Comparison of ENCODE assay signal across 15 cellular contexts in genomic region chr2:219198974-219199373, GRCh38.
"Had no signal": no experiment of that assay in that cellular context is flagged by ENCODE, and none has a peak within 500 bp of the region (broad histone marks: within the 10 kb centered on the region; RNA-seq: fewer than 3 reads in every experiment).

No MANE protein-coding gene starts in this region.

- ATAC-seq: activated CD4-positive, CD25-positive, alpha-beta regulatory T cell treated with anti-CD3 and anti-CD28 coated beads, Interleukin-2, amount 50 U/mL, for 24 hours; activated T-cell treated with anti-CD3 and anti-CD28 coated beads, Interleukin-2, amount 50 U/mL, for 72 hours; stimulated activated memory B cell treated with anti-CD40 and anti-IgM and Interleukin-4, amounts not matched to agents 10 μg/mL and 1 μg/mL and 100 μg/mL, for 72 hours had no signal

- DNase-seq: activated CD4-positive, alpha-beta T cell treated with anti-CD3 and anti-CD28 coated beads, Interleukin-2, amount 50 U/mL, for 48 hours; activated gamma-delta T cell treated with Interleukin-2 at 50 U/mL for 16 hours; activated T-cell treated with anti-CD3 and anti-CD28 coated beads, Interleukin-2, amount 50 U/mL, for 72 hours; aorta; effector memory CD4-positive, alpha-beta T cell; foreskin fibroblast; left ventricle myocardium inferior; naive B cell; retina; stimulated activated CD4-positive, alpha-beta T cell treated with anti-CD3 and anti-CD28 coated beads, Interleukin-12 subunit alpha, Interleukin-12 subunit beta, amount 100 ng/mL, for 4 hours; stimulated activated CD4-positive, alpha-beta T cell treated with anti-CD3 and anti-CD28 coated beads, Interleukin-2, amount 100 ng/mL, for 24 hours; T-helper 9 cell had no signal

- H3K4me1 ChIP-seq: left ventricle myocardium inferior had no signal

- H3K36me3 ChIP-seq: left ventricle myocardium inferior had no signal

- H3K9me3 ChIP-seq: left ventricle myocardium inferior had no signal

- H3K4me3 Mint-ChIP-seq: naive B cell; stimulated activated memory B cell treated with anti-CD40 and anti-IgM and Interleukin-4, amounts not matched to agents 10 μg/mL and 1 μg/mL and 100 μg/mL, for 72 hours; type B pancreatic cell had no signal

- H3K27ac Mint-ChIP-seq: activated T-cell treated with anti-CD3 and anti-CD28 coated beads, Interleukin-2, amount 50 U/mL, for 72 hours; naive B cell; stimulated activated memory B cell treated with anti-CD40 and anti-IgM and Interleukin-4, amounts not matched to agents 10 μg/mL and 1 μg/mL and 100 μg/mL, for 72 hours; type B pancreatic cell had no signal

- H3K4me1 Mint-ChIP-seq: stimulated activated memory B cell treated with anti-CD40 and anti-IgM and Interleukin-4, amounts not matched to agents 10 μg/mL and 1 μg/mL and 100 μg/mL, for 72 hours had no signal

- H3K4me3 ChIP-seq: left ventricle myocardium inferior had no signal

- H3K9me3 Mint-ChIP-seq: activated T-cell treated with anti-CD3 and anti-CD28 coated beads, Interleukin-2, amount 50 U/mL, for 72 hours; naive B cell; stimulated activated memory B cell treated with anti-CD40 and anti-IgM and Interleukin-4, amounts not matched to agents 10 μg/mL and 1 μg/mL and 100 μg/mL, for 72 hours; type B pancreatic cell had no signal

- H3K27ac ChIP-seq: left ventricle myocardium inferior had no signal

- H3K36me3 Mint-ChIP-seq: naive B cell; stimulated activated memory B cell treated with anti-CD40 and anti-IgM and Interleukin-4, amounts not matched to agents 10 μg/mL and 1 μg/mL and 100 μg/mL, for 72 hours; type B pancreatic cell had no signal
